12 cellular contexts compared by ENCODE assay signal in the genomic region with DNA sequence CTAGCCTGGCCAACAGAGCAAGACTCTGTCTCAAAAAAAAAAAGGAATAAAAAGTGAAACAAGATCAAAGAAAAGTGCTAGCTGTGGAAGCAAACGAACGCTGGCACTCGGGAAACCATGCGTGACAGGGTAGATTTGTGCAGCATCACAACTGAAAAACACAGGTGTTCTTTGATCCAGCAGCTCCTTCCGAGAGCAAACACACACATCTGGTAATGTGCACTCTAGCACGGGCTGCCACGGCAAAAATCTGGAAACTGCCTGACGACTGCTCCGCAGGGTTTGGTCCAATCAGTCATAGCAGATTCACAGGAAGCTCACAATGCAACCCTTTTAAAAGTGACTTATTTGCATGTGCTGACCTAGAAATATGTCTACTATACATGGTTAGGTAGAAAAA.
DNase-seq lines count a peak whose midpoint lies in the region; ATAC-seq and TF ChIP-seq lines count a peak whose summit lies in the region.
"Had no signal": no experiment of that assay in that cellular context is flagged by ENCODE, and none has a peak within 500 bp of the region (broad histone marks: within the 10 kb centered on the region; RNA-seq: fewer than 3 reads in every experiment).

No MANE protein-coding gene starts in this region.

- no TSS peak for BruUV-seq in OCI-LY7 (replicated peaks; lab: Mats Ljungman, UMichigan)

- peaks cover 48% of the 10 kb centered on the region for H3K4me1 ChIP-seq in OCI-LY7 (ENCODE audit: insufficient read depth, low read length, poor library complexity, severe bottlenecking)

- no peaks in the 10 kb centered on the region for H3K9me2 ChIP-seq in OCI-LY7 (ENCODE audit: insufficient read depth, low read length)

- no peaks in the 10 kb centered on the region; the same call in 1 of the 2 replicates for H3K79me2 ChIP-seq in OCI-LY7 (ENCODE audit: insufficient read depth, low read depth, low read length)

- no peak overlapping the region for H3K4me3 ChIP-seq in GM12865 (ENCODE audit: low read depth, low read length)
- peak overlapping the region; percentile 40 for H3K4me3 ChIP-seq in OCI-LY7 (ENCODE audit: low read depth, low read length, poor library complexity, severe bottlenecking)

- no peaks in the 10 kb centered on the region for H4K20me1 ChIP-seq in OCI-LY7 (ENCODE audit: insufficient read depth, low read length)

- H3K27ac ChIP-seq in OCI-LY7 (ENCODE audit: low read depth, low read length, poor library complexity, severe bottlenecking) (peak overlapping the region; percentile 92), caudate nucleus (ENCODE audit: low read depth, low read length) (no peak overlapping the region)

- peaks cover 9% of the 10 kb centered on the region; the same call in 1 of the 2 replicates for H3K9me3 ChIP-seq in OCI-LY7 (ENCODE audit: low read length)

- ATAC-seq in GM19452 (IDR thresholded peaks at IDR 0.05; ENCODE audit: unreplicated experiment) = peak; percentile 66
- ATAC-seq in HG02970 (IDR thresholded peaks at IDR 0.05; ENCODE audit: low FRiP score, unreplicated experiment) = peak; percentile 60
- ATAC-seq: stimulated activated effector memory CD8-positive, alpha-beta T cell treated with anti-CD3 and anti-CD28 coated beads, Interleukin-12 subunit alpha, Interleukin-12 subunit beta, amount 100 ng/mL, for 72 hours had no signal

- H2AFZ ChIP-seq in OCI-LY7 (ENCODE audit: low read length) = no peak overlapping the region

- peaks cover 88% of the 10 kb centered on the region for H3K36me3 ChIP-seq in OCI-LY7 (ENCODE audit: insufficient read depth, low read length)

- no peak for TF ChIP-seq CTCF in GM12865 (IDR thresholded peaks at IDR 0.05; ENCODE audit: insufficient read depth, low read depth, low read length, missing control alignments)
- no peak for TF ChIP-seq CTCF in OCI-LY7 (conservative IDR thresholded peaks at IDR 0.05; ENCODE audit: low read length)

- intact Hi-C loops in OCI-LY7 (cut with micrococcal nuclease; ENCODE audit: unreplicated experiment) = loop anchor here (2.0 to 5.0 kb wide), 2 partner anchors 49 to 77 kb away; no protein-coding TSS in a partner anchor

- DNase-seq in GM12865 (ENCODE audit: low read depth) = peak; percentile 75
- DNase-seq in OCI-LY7 (ENCODE audit: low spot score) = peak; percentile 98
- no peak for DNase-seq in caudate nucleus (lab: John Stamatoyannopoulos, UW)
- DNase-seq in globus pallidus (ENCODE audit: low spot score) = no peak
- no peak for DNase-seq in stimulated activated CD4-positive, alpha-beta T cell treated with anti-CD3 and anti-CD28 coated beads, Interleukin-4, amount 100 ng/mL, for 1 hour
- DNase-seq in activated CD4-positive, alpha-beta T cell treated with anti-CD3 and anti-CD28 coated beads for 4 hours = no peak
- DNase-seq: GF-D8, hypothalamus, T-helper 2 cell had no signal

- H3K4me2 ChIP-seq in OCI-LY7 (ENCODE audit: low read length) = peak overlapping the region; percentile 70

- CTCF ChIA-PET in OCI-LY7 (lab: Charles Lee; ENCODE audit: unreplicated experiment) = interaction anchor here (0.6 kb wide), 1 partner anchor 266 kb away, joined by 3 read pairs; no protein-coding TSS in a partner anchor

- POLR2A ChIA-PET in OCI-LY7 (lab: Charles Lee) = interaction anchor here (0.6 to 1.0 kb wide), 6 partner anchors 10 to 1375 kb away, joined by 3 to 4 read pairs (median 4); no protein-coding TSS in a partner anchor

Comparison
In these comparisons a context has a peak if more than half of its experiments do, and no peak if none do; other contexts are left out.
1. DNase-seq: peak in GM12865 (single experiment) and OCI-LY7 (single experiment); none in caudate nucleus (0 of 61), globus pallidus (single experiment), stimulated activated CD4-positive, alpha-beta T cell treated with anti-CD3 and anti-CD28 coated beads, Interleukin-4, amount 100 ng/mL, for 1 hour (single experiment) and activated CD4-positive, alpha-beta T cell treated with anti-CD3 and anti-CD28 coated beads for 4 hours (0 of 2).